Comparison of ENCODE assay signal across 7 cellular contexts in the genomic region with DNA sequence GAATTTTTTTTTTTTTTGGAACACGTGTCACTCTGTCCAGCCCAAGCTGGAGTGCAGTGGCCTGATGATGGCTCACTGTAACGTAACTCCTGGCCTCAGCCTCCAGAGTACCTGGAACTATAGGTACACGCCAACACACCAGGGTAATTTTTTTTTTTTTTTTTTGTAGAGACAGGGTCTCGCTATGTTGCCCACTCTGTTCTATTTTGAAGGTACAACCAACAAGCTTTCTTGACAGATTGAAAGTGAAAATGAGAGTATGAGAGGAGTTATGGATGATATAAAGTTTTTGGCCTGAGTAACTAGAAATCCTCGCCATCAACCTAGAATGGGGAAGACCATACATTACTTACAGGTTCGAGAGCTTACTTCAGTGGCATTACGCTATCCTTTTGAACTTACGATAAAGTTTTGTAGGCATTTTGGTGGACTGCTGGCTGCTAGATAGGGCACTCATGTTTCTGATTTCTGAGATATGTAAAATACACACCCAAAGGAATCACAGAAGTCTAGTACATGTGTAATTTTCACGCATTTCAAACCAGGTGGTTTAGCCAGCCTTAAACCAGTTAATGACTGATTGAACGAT. TPM values are rescaled to one million over a fixed set of nuclear protein-coding genes. Genes with fewer than 3 reads are reported as not detected.
DNase-seq lines count a peak whose midpoint lies in the region; ATAC-seq, FAIRE-seq and TF ChIP-seq lines count a peak whose summit lies in the region.

No MANE protein-coding gene starts in this region.

- intact Hi-C loops in GM12878 (cut with micrococcal nuclease; ENCODE audit: unreplicated experiment) = loop anchor here (1.0 kb wide), 1 partner anchor 39 kb away; no protein-coding TSS in a partner anchor
- intact Hi-C loops in lower leg skin (cut with DNase I; ENCODE audit: low total_unique reads) = no loop called here
- intact Hi-C loops in thyroid gland (cut with DNase I) = no loop called here
- intact Hi-C loops in posterior cingulate gyrus (cut with DNase I) = loop anchor here (10.0 kb wide), 1 partner anchor 122 kb away; no protein-coding TSS in a partner anchor

- CTCF ChIA-PET in GM12878 (lab: Yijun Ruan, JAX) = interaction anchor here (0.7 to 9.5 kb wide), 9 partner anchors 8 to 144 kb away, joined by 3 to 65 read pairs (median 5); no protein-coding TSS in a partner anchor

- RAD21 ChIA-PET in GM12878 (lab: Charles Lee; ENCODE audit: unreplicated experiment) = interaction anchor here (0.6 to 16.1 kb wide), 11 partner anchors 9 to 115 kb away, joined by 3 to 302 read pairs (median 5); no protein-coding TSS in a partner anchor

- DNase-seq in GM13976 (ENCODE audit: low spot score) (peak; percentile 45), LNCaP clone FGC (ENCODE audit: low read depth) (no peak), GM12878 (ENCODE audit: low read depth, low spot score) (no peak), lower leg skin (ENCODE audit: low spot score in 2 of 2) (no peak), thyroid gland (no peak), posterior cingulate gyrus (no peak)

- SMC1A ChIA-PET in GM12878 (lab: Charles Lee; ENCODE audit: uncharacterized antibody, unreplicated experiment) = interaction anchor here (0.5 to 41.3 kb wide), 15 partner anchors 9 to 266 kb away, joined by 3 to 1218 read pairs (median 5); no protein-coding TSS in a partner anchor

- peak overlapping the region; percentile 82 for H3K9ac ChIP-seq in GM12878 (ENCODE audit: control insufficient read depth, insufficient read depth, low read length)

- H2AFZ ChIP-seq in GM12878 (ENCODE audit: control insufficient read depth, low read depth, low read length) = peak overlapping the region; percentile 69

- no peaks in the 10 kb centered on the region for H3K9me3 ChIP-seq in GM12878 (replicated peaks; ENCODE audit: control insufficient read depth, insufficient read depth, low read length)
- no peaks in the 10 kb centered on the region for H3K9me3 ChIP-seq in thyroid gland

- TF ChIP-seq POLR2A in GM12878 (IDR thresholded peaks at IDR 0.05; ENCODE audit: low read depth, low read length) (no peak), lower leg skin (IDR thresholded peaks at IDR 0.05) (no peak), thyroid gland (IDR thresholded peaks at IDR 0.05) (no peak)

- in situ Hi-C loops in GM13976 (cut with MboI; ENCODE audit: low sequenced_read_pairs, unreplicated experiment) (no loop called here), GM12878 (cut with MboI) (no loop called here)

- TSS peak; percentile 93 for BruUV-seq in GM12878 (replicated peaks; lab: Mats Ljungman, UMichigan)

- TF ChIP-seq CTCF in GM13976 (IDR thresholded peaks at IDR 0.05; ENCODE audit: borderline replicate concordance, control extremely low read depth, extremely low read depth, insufficient read depth, missing control alignments) (no peak), LNCaP clone FGC (IDR thresholded peaks at IDR 0.05; ENCODE audit: control insufficient read depth, extremely low read depth, insufficient read depth) (no peak), GM12878 (IDR thresholded peaks at IDR 0.05 in 2 of 3, conservative IDR thresholded peaks at IDR 0.05 in 1 of 3; ENCODE audit: control insufficient read depth in 2 of 3, extremely low read depth in 1 of 3, insufficient read depth in 1 of 3, low read depth in 3 of 3, low read length in 3 of 3) (no peak), lower leg skin (IDR thresholded peaks at IDR 0.05) (no peak), thyroid gland (IDR thresholded peaks at IDR 0.05) (no peak)

- peaks cover 8% of the 10 kb centered on the region for H3K4me1 ChIP-seq in GM12878 (ENCODE audit: control insufficient read depth, insufficient read depth, low read length)
- peaks cover 6 to 17% of the 10 kb centered on the region in 2 donors for H3K4me1 ChIP-seq in thyroid gland

- no peak for TF ChIP-seq RAD21 in GM12878 (IDR thresholded peaks at IDR 0.05; ENCODE audit: insufficient read depth, low read depth, low read length)

- H4K20me1 ChIP-seq in GM12878 (ENCODE audit: control insufficient read depth, insufficient read depth) = no peaks in the 10 kb centered on the region

- H3K4me2 ChIP-seq in GM12878 (ENCODE audit: control insufficient read depth, insufficient read depth) = peak overlapping the region; percentile 97

- H3K79me2 ChIP-seq in GM12878 (ENCODE audit: control insufficient read depth, insufficient read depth, low read length) = peaks cover 78% of the 10 kb centered on the region

- H3K27ac ChIP-seq in GM12878 (ENCODE audit: control insufficient read depth, insufficient read depth) (peak overlapping the region; percentile 96), thyroid gland (peak overlapping the region; percentile 87 to 95 (median 91))

- ATAC-seq in GM21619 (IDR thresholded peaks at IDR 0.05; ENCODE audit: unreplicated experiment) (peak; percentile 15), GM12878 (peak; percentile 22)

- H3K36me3 ChIP-seq in GM12878 (ENCODE audit: control insufficient read depth in 2 of 2, insufficient read depth in 2 of 2, low read length in 1 of 2) = peaks cover 0 to 7% of the 10 kb centered on the region in 2 experiments; a peak in 2 of 4 replicates
- H3K36me3 ChIP-seq in thyroid gland = no peaks in the 10 kb centered on the region

- FAIRE-seq in GM12878 (lab: Jason Lieb, UNC) = no peak

- WGBS in GM12878 (ENCODE audit: insufficient coverage, insufficient replicate concordance, low lambda C conversion rate, missing lambda C conversion rate) = 0% methylated on average over 10 of the region's 10 CpGs
- 9 to 16% methylated on average over 10 of the region's 10 CpGs for WGBS in lower leg skin, 2 donors
- WGBS in thyroid gland, 2 donors = 23 to 33% methylated on average over 10 of the region's 10 CpGs

- H3K4me3 ChIP-seq in LNCaP clone FGC (ENCODE audit: low read depth, low read length) (peak overlapping the region; percentile 92), GM12878 (peak overlapping the region; percentile 74), lower leg skin (ENCODE audit: low read depth, poor library complexity, severe bottlenecking) (peak overlapping the region; percentile 20), thyroid gland (replicated peaks in 1 of 3) (peak overlapping the region in 2 of 3 donors; percentile 65 to 97)

- POLR2A ChIA-PET in GM12878 (lab: Charles Lee) = interaction anchor here (0.6 to 7.0 kb wide), 16 partner anchors 9 to 925 kb away, joined by 3 to 309 read pairs (median 4); no protein-coding TSS in a partner anchor

- H3K27me3 ChIP-seq in GM12878 (replicated peaks in 1 of 2; ENCODE audit: control insufficient read depth in 2 of 2, insufficient read depth in 2 of 2, low read length in 1 of 2) (no peaks in the 10 kb centered on the region), thyroid gland (no peaks in the 10 kb centered on the region)

- no peak for TF ChIP-seq EP300 in GM12878 (IDR thresholded peaks at IDR 0.05; ENCODE audit: borderline replicate concordance in 1 of 2, control insufficient read depth in 1 of 2, low read depth in 2 of 2, low read length in 2 of 2)

TF ChIP-seq in GM12878, 131 proteins besides CTCF, POLR2A, EP300 and RAD21 (continues in another document):
- TF ChIP-seq PML (IDR thresholded peaks at IDR 0.05; ENCODE audit: low read length) (0 out of 2 replicates have a peak, but pooled peaks have one; percentile 50), POLR2AphosphoS5 (IDR thresholded peaks at IDR 0.05; ENCODE audit: low read length) (peak; percentile 34; the same call in 1 of the 2 replicates), NBN (IDR thresholded peaks at IDR 0.05) (peak; percentile 58; the same call in 1 of the 2 replicates), SPI1 (IDR thresholded peaks at IDR 0.05; ENCODE audit: borderline replicate concordance, insufficient read depth, low read depth, low read length) (no peak), IKZF2 (IDR thresholded peaks at IDR 0.05) (peak; percentile 5 to 24; a peak in 1 of 4 replicates), SMARCA5 (IDR thresholded peaks at IDR 0.05) (0 out of 2 replicates have a peak, but pooled peaks have one; percentile 59), MXI1 (IDR thresholded peaks at IDR 0.05; ENCODE audit: low read depth, low read length) (peak; percentile 26; the same call in 1 of the 2 replicates), STAT3 (IDR thresholded peaks at IDR 0.05; ENCODE audit: low read depth, low read length) (no peak), YY1 (IDR thresholded peaks at IDR 0.05; ENCODE audit: low read depth, low read length) (peak; percentile 41; the same call in 1 of the 2 replicates), CREB1 (IDR thresholded peaks at IDR 0.05; ENCODE audit: low read depth) (peak; percentile 26; the same call in 1 of the 2 replicates)

RNA-seq across cellular contexts. Expression of gene CDC42SE2, which starts 0.8 kb away (rescaled TPM):
- total RNA-seq in GM12878 (2013; cell fraction: nucleolus; rRNA removed) = 137 and 144 TPM in 2 replicates
- total RNA-seq in GM12878 (2014; rRNA removed) (81.7 and 101 TPM in 2 replicates), GM12878 (2014; rRNA removed; fragmentation: Illumina TruSeq; extraction: Trizol) (90.7 and 91.1 TPM in 2 replicates), GM12878 (2021) (75.6 and 76.0 TPM in 2 replicates), lower leg skin (10 to 100 TPM; 28.3 to 41.9 (median 34.2) TPM), thyroid gland (10 to 100 TPM; 74.9 to 92.5 (median 83.8) TPM)
- 54.3 TPM for polyA plus RNA-seq in GM12878 (2011; ENCODE audit: low read depth)
- polyA plus RNA-seq in GM12878 (2011; rRNA removed) (148 and 215 TPM in 2 replicates), GM12878 (2014; fragmentation: Illumina TruSeq; extraction: Trizol) (75.2 and 106 TPM in 2 replicates), GM12878 (2014; fragmentation: Nextera tagmentation; extraction: Ambion mirVana) (10 to 100 TPM; 57.0 to 78.8 TPM), GM12878 (2014; rRNA removed) (57.2 and 62.0 TPM in 2 replicates), GM12878 (2016; fragmentation: Nextera tagmentation; extraction: Ambion mirVana) (100 to 1,000 TPM; 113 to 116 TPM)
- polyA plus RNA-seq in GM12878 (2011; cell fraction: cytosol; rRNA removed) = 43.4 and 63.0 TPM in 2 replicates
- 39.5 and 43.8 TPM in 2 replicates for polyA plus RNA-seq in GM12878 (2011; cell fraction: nucleus; rRNA removed)
- 80.9 and 89.2 TPM in 2 replicates for polyA plus RNA-seq in GM12878 (2012)
- 107 and 140 TPM in 2 replicates for polyA minus RNA-seq in GM12878 (2011; rRNA and poly(A)+ RNA removed)
- polyA minus RNA-seq in GM12878 (2011; cell fraction: cytosol; rRNA and poly(A)+ RNA removed) = 46.4 and 47.3 TPM in 2 replicates
- polyA minus RNA-seq in GM12878 (2011; cell fraction: nucleus; rRNA and poly(A)+ RNA removed) = 30.0 and 58.6 TPM in 2 replicates

Comparison
In these comparisons a context has a peak if more than half of its experiments do, and no peak if none do; other contexts are left out.
1. H3K4me3 ChIP-seq: peak in every context shown above with its lines; median percentile 92 in LNCaP clone FGC; 81 in thyroid gland; 74 in GM12878; 20 in lower leg skin.
2. intact Hi-C loops: an anchor here in GM12878 (1.0 kb wide) and posterior cingulate gyrus (10.0 kb wide); none called in lower leg skin and thyroid gland.